In genomic region chr12:26226119-26226518, GRCh38 we compare ENCODE assay signal across 12 cellular contexts. TPM values are rescaled to one million over a fixed set of nuclear protein-coding genes. Genes with fewer than 3 reads are reported as not detected.
A peak's percentile ranks its signal among the peaks of the same experiment; 100 is the strongest.
DNase-seq lines count a peak whose midpoint lies in the region; ATAC-seq and TF ChIP-seq lines count a peak whose summit lies in the region.
"Had no signal": no experiment of that assay in that cellular context is flagged by ENCODE, and none has a peak within 500 bp of the region (broad histone marks: within the 10 kb centered on the region; RNA-seq: fewer than 3 reads in every experiment).

No MANE protein-coding gene starts in this region.

- H3K27ac ChIP-seq in IMR-90 (ENCODE audit: insufficient read depth, low read length) (no peak overlapping the region), dorsolateral prefrontal cortex (peak overlapping the region; percentile 64 to 98 (median 92)), stomach smooth muscle (ENCODE audit: low read length) (peak overlapping the region; percentile 71), uterus (no peak overlapping the region)

- H3K9me3 ChIP-seq in IMR-90 (ENCODE audit: control insufficient read depth, insufficient read depth, low read length) (no peaks in the 10 kb centered on the region), stomach smooth muscle (ENCODE audit: control insufficient read depth in 2 of 2, low read length in 2 of 2) (no peaks in the 10 kb centered on the region), uterus (no peaks in the 10 kb centered on the region)

- CTCF ChIA-PET in IMR-90 (lab: Yijun Ruan, JAX) = interaction anchor here (0.5 to 1.6 kb wide), 4 partner anchors 12 to 469 kb away, joined by 3 to 5 read pairs (median 3); no protein-coding TSS in a partner anchor

- H3K14ac ChIP-seq in IMR-90 (replicated peaks; ENCODE audit: low read depth, low read length) = no peak overlapping the region

- no peak overlapping the region for H2BK5ac ChIP-seq in IMR-90 (ENCODE audit: low read depth, low read length, poor library complexity, severe bottlenecking)

- no peaks in the 10 kb centered on the region for H3K36me3 ChIP-seq in IMR-90 (ENCODE audit: control insufficient read depth, insufficient read depth, low read length)
- H3K36me3 ChIP-seq in stomach smooth muscle (ENCODE audit: control insufficient read depth in 2 of 2, insufficient read depth in 2 of 2, low read length in 2 of 2) = peaks cover 0 to 4% of the 10 kb centered on the region in 2 donors
- no peaks in the 10 kb centered on the region for H3K36me3 ChIP-seq in uterus

- H2AK9ac ChIP-seq in IMR-90 (replicated peaks; ENCODE audit: low read depth, low read length, poor library complexity) = peak overlapping the region; percentile 44

- peaks cover 3% of the 10 kb centered on the region; the same call in 1 of the 2 replicates for H3K9me1 ChIP-seq in IMR-90 (ENCODE audit: insufficient read depth, low read length)

- dilution Hi-C loops in IMR-90 (cut with HindIII; ENCODE audit: low sequenced_read_pairs, unreplicated experiment) = no loop called here

- no peak overlapping the region for H2BK120ac ChIP-seq in IMR-90 (ENCODE audit: low read depth, low read length)

- 75% methylated on average over 4 of the region's 10 CpGs; no CpG with 5 or more reads in 1 of the 2 experiments for WGBS in IMR-90 (ENCODE audit: extremely low coverage in 2 of 2, insufficient read length in 1 of 2), 2 experiments

- no peak overlapping the region for H2BK15ac ChIP-seq in IMR-90 (ENCODE audit: low read depth, low read length)

- H4K20me1 ChIP-seq in IMR-90 (ENCODE audit: insufficient read depth, low read length) = no peaks in the 10 kb centered on the region

- no peak overlapping the region for H3K56ac ChIP-seq in IMR-90 (ENCODE audit: extremely low read depth, insufficient read depth, low read length)

- no peak overlapping the region for H2AK5ac ChIP-seq in IMR-90 (ENCODE audit: low read depth, low read length)

- H3K4ac ChIP-seq in IMR-90 (ENCODE audit: low read depth, low read length) = no peak overlapping the region

- H2BK20ac ChIP-seq in IMR-90 (ENCODE audit: low read depth, low read length) = no peak overlapping the region

- ATAC-seq in IMR-90 (ENCODE audit: low read depth) = no peak

- no peaks in the 10 kb centered on the region for H3K79me1 ChIP-seq in IMR-90 (ENCODE audit: low read depth in 1 of 2, low read length in 2 of 2)

- peaks cover 6% of the 10 kb centered on the region; the same call in 1 of the 2 replicates for H3K27me3 ChIP-seq in IMR-90 (ENCODE audit: control insufficient read depth, insufficient read depth, low read length)
- H3K27me3 ChIP-seq in dorsolateral prefrontal cortex = no peaks in the 10 kb centered on the region
- no peaks in the 10 kb centered on the region for H3K27me3 ChIP-seq in stomach smooth muscle (ENCODE audit: control insufficient read depth in 1 of 2, insufficient read depth in 2 of 2, low read length in 2 of 2)
- H3K27me3 ChIP-seq in uterus = no peaks in the 10 kb centered on the region

- H3K4me3 ChIP-seq in IMR-90 (ENCODE audit: insufficient read depth, low read depth, low read length) = no peak overlapping the region
- H3K4me3 ChIP-seq in dorsolateral prefrontal cortex = peak overlapping the region; percentile 43 to 80 (median 65)
- H3K4me3 ChIP-seq in stomach smooth muscle (ENCODE audit: low read length in 2 of 2) = peak overlapping the region; percentile 76
- no peak overlapping the region for H3K4me3 ChIP-seq in uterus

- H2AFZ ChIP-seq in IMR-90 (replicated peaks; ENCODE audit: low read length, poor library complexity) = no peak overlapping the region

- intact Hi-C loops in IMR-90 (cut with micrococcal nuclease) = loop anchor here (5.0 kb wide), 1 partner anchor 104 kb away; no protein-coding TSS in a partner anchor
- intact Hi-C loops in dorsolateral prefrontal cortex (cut with DNase I) = loop anchor here (2.0 to 10.0 kb wide), 3 partner anchors 46 to 103 kb away; partner anchors contain the start of gene BHLHE41 (in 1 of the 2)
- intact Hi-C loops in uterus (cut with DNase I; ENCODE audit: low total_unique reads) = no loop called here

- H3K9ac ChIP-seq in IMR-90 (ENCODE audit: low read depth, low read length) (no peak overlapping the region), stomach smooth muscle (ENCODE audit: low read length in 2 of 2) (peak overlapping the region in 1 of 2 donors; percentile 74)

- H3K4me1 ChIP-seq in IMR-90 (ENCODE audit: control insufficient read depth, insufficient read depth, low read length) (peaks cover 2% of the 10 kb centered on the region; the same call in 1 of the 2 replicates), stomach smooth muscle (ENCODE audit: control insufficient read depth, insufficient read depth, low read length) (peaks cover 16% of the 10 kb centered on the region), uterus (no peaks in the 10 kb centered on the region)

- in situ Hi-C loops in IMR-90 (cut with MboI; ENCODE audit: low sequenced_read_pairs) = no loop called here

- DNase-seq in IMR-90 = no peak
- DNase-seq in dorsolateral prefrontal cortex = peak in 2 of 10 donors; percentile 43 to 44
- DNase-seq in midbrain (lab: John Stamatoyannopoulos, UW) = peak; percentile 63
- no peak for DNase-seq in activated effector memory CD4-positive, alpha-beta T cell treated with anti-CD3 and anti-CD28 coated beads, Interleukin-2, amount 50 U/mL, for 16 hours
- no peak for DNase-seq in NCI-H446 treated with DMSO at 0.1 percent for 48 hours (lab: John Stamatoyannopoulos, UW)
- no peak for DNase-seq in uterus
- DNase-seq in SHP77 treated with DMSO at 0.1 percent for 48 hours (lab: John Stamatoyannopoulos, UW) = no peak
- DNase-seq: activated CD4-positive, alpha-beta T cell treated with anti-CD3 and anti-CD28 coated beads, Interleukin-2, amount 50 U/mL, for 4 hours; CD8-positive, alpha-beta memory T cell; NCI-H345 had no signal

- no peak overlapping the region for H4K91ac ChIP-seq in IMR-90 (ENCODE audit: insufficient read depth, low read depth, low read length)

- no peak overlapping the region for H3K18ac ChIP-seq in IMR-90 (ENCODE audit: low read depth, low read length)

- no peak overlapping the region for H4K8ac ChIP-seq in IMR-90 (ENCODE audit: low read depth in 2 of 2, low read length in 2 of 2)

- no peak overlapping the region; the same call in 1 of the 2 replicates for H3K4me2 ChIP-seq in IMR-90 (ENCODE audit: low read depth, low read length)

- H4K5ac ChIP-seq in IMR-90 (ENCODE audit: low read depth, low read length) = no peak overlapping the region

- TF ChIP-seq POLR2A in IMR-90 (IDR thresholded peaks at IDR 0.05; ENCODE audit: low read depth, low read length) (no peak), uterus (IDR thresholded peaks at IDR 0.05) (no peak)

- no peak for TF ChIP-seq RAD21 in IMR-90 (IDR thresholded peaks at IDR 0.05; ENCODE audit: low read length)

- TF ChIP-seq CTCF in IMR-90 (conservative IDR thresholded peaks at IDR 0.05; ENCODE audit: low read depth, low read length) (no peak), dorsolateral prefrontal cortex (IDR thresholded peaks at IDR 0.05 in 54 of 56, conservative IDR thresholded peaks at IDR 0.05 in 2 of 56; ENCODE audit: low read depth in 1 of 56, partially characterized antibody in 56 of 56) (no peak), uterus (IDR thresholded peaks at IDR 0.05) (no peak)

- POLR2A ChIA-PET in IMR-90 (lab: Charles Lee; ENCODE audit: unreplicated experiment) = interaction anchor here (0.6 to 0.7 kb wide), 2 partner anchors 13 to 352 kb away, joined by 3 to 6 read pairs; no protein-coding TSS in a partner anchor

- H3K23ac ChIP-seq in IMR-90 (ENCODE audit: low read depth, low read length) = 0 out of 2 replicates have a peak overlapping the region, but pooled peaks have one; percentile 69

- no TSS peak for BruUV-seq in IMR-90 (replicated peaks; lab: Mats Ljungman, UMichigan)

TF ChIP-seq in IMR-90, 13 proteins besides CTCF, POLR2A, EP300 and RAD21:
- TF ChIP-seq CHD1 (IDR thresholded peaks at IDR 0.05; ENCODE audit: low read depth, low read length) (no peak), FOS (IDR thresholded peaks at IDR 0.05; ENCODE audit: low read depth, low read length) (no peak), BHLHE40 (IDR thresholded peaks at IDR 0.05; ENCODE audit: low read depth, low read length) (no peak), ELK1 (IDR thresholded peaks at IDR 0.05; ENCODE audit: borderline replicate concordance, low read depth, low read length) (no peak), MAZ (IDR thresholded peaks at IDR 0.05; ENCODE audit: borderline replicate concordance, low read depth, low read length) (no peak), SMC3 (IDR thresholded peaks at IDR 0.05; ENCODE audit: low read depth, low read length) (no peak), CEBPB (IDR thresholded peaks at IDR 0.05; ENCODE audit: low read depth, low read length) (no peak), RCOR1 (IDR thresholded peaks at IDR 0.05; ENCODE audit: insufficient replicate concordance, low read length) (no peak), RFX5 (IDR thresholded peaks at IDR 0.05; ENCODE audit: low read depth, low read length) (no peak), MXI1 (IDR thresholded peaks at IDR 0.05; ENCODE audit: borderline replicate concordance, low read depth, low read length) (no peak), USF2 (IDR thresholded peaks at IDR 0.05; ENCODE audit: low read depth, low read length) (no peak), MAFK (IDR thresholded peaks at IDR 0.05; ENCODE audit: low read depth, low read length) (no peak), NFE2L2 (IDR thresholded peaks at IDR 0.05; ENCODE audit: low read depth, low read length) (no peak)
TF ChIP-seq in IMR-90: peak in this region for 0.

RNA-seq across cellular contexts. Expression of gene SSPN, which starts 30.7 kb away (rescaled TPM):
- total RNA-seq in IMR-90 (2012; rRNA removed) (5.6 and 7.8 TPM in 2 replicates), dorsolateral prefrontal cortex (10 to 100 TPM in 119 of 120 experiments, 1 to 10 TPM in 1; 8.3 to 67.9 (median 30.9) TPM), uterus (10 to 100 TPM; 31.5 to 76.7 (median 45.0) TPM)
- polyA plus RNA-seq in IMR-90 (2012; rRNA removed) = 3.5 and 4.1 TPM in 2 replicates
- polyA plus RNA-seq in IMR-90 (2012; cell fraction: cytosol; rRNA removed) = 2.8 and 4.8 TPM in 2 replicates
- 0.85 and 2.2 TPM in 2 replicates for polyA plus RNA-seq in IMR-90 (2012; cell fraction: nucleus; rRNA removed; ENCODE audit: low replicate concordance)
- total RNA-seq: activated naive CD8-positive, alpha-beta T cell treated with anti-CD3 and anti-CD28 coated beads for 36 hours; CD8-positive, alpha-beta memory T cell had no signal
- polyA plus RNA-seq: CD8-positive, alpha-beta memory T cell had no signal

Comparison
In these comparisons a context has a peak if more than half of its experiments do, and no peak if none do; other contexts are left out.
1. H3K27ac ChIP-seq: peak in dorsolateral prefrontal cortex (59 of 59) and stomach smooth muscle (single experiment); none in IMR-90 (single experiment) and uterus (0 of 2).
2. H3K4me3 ChIP-seq: peak in dorsolateral prefrontal cortex (59 of 59) and stomach smooth muscle (2 of 2); none in IMR-90 (single experiment) and uterus (0 of 2).